ENCODE assay signal across 8 cellular contexts in the genomic region with DNA sequence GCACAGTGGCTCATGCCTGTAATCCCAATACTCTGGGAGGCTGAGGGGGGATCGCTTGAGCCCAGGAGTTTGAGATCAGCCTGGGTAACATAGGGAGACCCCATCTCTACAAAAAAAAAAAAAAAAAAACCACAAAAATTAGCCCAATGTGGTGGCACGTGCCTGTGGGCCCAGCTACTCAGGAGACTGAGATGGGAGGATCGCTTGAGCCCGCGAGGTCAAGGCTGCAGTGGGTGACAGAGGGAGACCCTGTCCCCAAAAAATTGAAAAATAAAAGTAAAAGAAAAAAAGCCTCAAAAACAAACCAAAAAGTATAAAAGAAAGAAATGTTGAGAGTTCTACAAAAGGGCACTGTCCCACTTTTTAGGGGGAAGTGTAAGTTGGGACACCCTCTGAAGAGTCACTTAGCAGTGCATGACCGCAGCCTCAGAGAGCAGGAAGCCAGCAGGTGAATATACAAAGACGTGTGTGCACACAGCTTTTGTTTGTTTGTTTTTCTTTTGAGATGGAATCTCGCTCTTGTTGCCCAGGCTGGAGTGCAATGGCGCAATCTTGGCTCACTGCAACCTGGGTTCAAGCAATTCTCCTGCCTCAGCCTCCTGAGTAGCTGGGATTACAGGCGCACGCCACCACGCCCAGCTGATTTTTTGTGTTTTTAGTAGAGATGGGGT. TPM values are rescaled to one million over a fixed set of nuclear protein-coding genes. Genes with fewer than 3 reads are reported as not detected.
A peak's percentile ranks its signal among the peaks of the same experiment; 100 is the strongest.
DNase-seq lines count a peak whose midpoint lies in the region; ATAC-seq, FAIRE-seq and TF ChIP-seq lines count a peak whose summit lies in the region.
"Not testable (repeated sequence)": the region's sequence is repeated elsewhere in the genome, so short reads cannot be mapped to it uniquely, and the experiment has no call there.

No MANE protein-coding gene starts in this region.

- H3K27me3 Mint-ChIP-seq in T-helper 17 cell: not testable (repeated sequence)

- H3K27me3 ChIP-seq in BLaER1 treated with 17β-estradiol and CSF1 and Interleukin-3, amounts not matched to agents 10 nM and 100 nM; DOHH2 (ENCODE audit: control insufficient read depth, low read length); K562 (ENCODE audit: control insufficient read depth in 2 of 2, insufficient read depth in 2 of 2, low read length in 2 of 2): not testable (repeated sequence)

- peak overlapping the region; percentile 36 to 95 (median 77) for H3K4me2 ChIP-seq in BLaER1 treated with 17β-estradiol and CSF1 and Interleukin-3, amounts not matched to agents 10 nM and 100 nM
- H3K4me2 ChIP-seq in DOHH2 (ENCODE audit: low read length): peak overlapping the region; percentile 64
- not testable (repeated sequence) for H3K4me2 ChIP-seq in K562 (ENCODE audit: insufficient read depth, low read length)

- not testable (repeated sequence) for FAIRE-seq in K562 (lab: Jason Lieb, UNC)

- peak overlapping the region; percentile 84 for H3K27ac Mint-ChIP-seq in T-helper 17 cell
- H3K27ac Mint-ChIP-seq in stimulated activated effector memory CD8-positive, alpha-beta T cell treated with anti-CD3 and anti-CD28 coated beads, Interleukin-12 subunit alpha, Interleukin-12 subunit beta, amount 100 ng/mL, for 72 hours: peak overlapping the region; percentile 58

- H3K4me3 Mint-ChIP-seq in T-helper 17 cell; stimulated activated effector memory CD8-positive, alpha-beta T cell treated with anti-CD3 and anti-CD28 coated beads, Interleukin-12 subunit alpha, Interleukin-12 subunit beta, amount 100 ng/mL, for 72 hours: not testable (repeated sequence)

- in situ Hi-C loops in K562 (cut with MboI): not testable (repeated sequence)

- H3K79me2 ChIP-seq in DOHH2 (ENCODE audit: control insufficient read depth, low read length) (peaks cover 100% of the 10 kb centered on the region), K562 (ENCODE audit: control insufficient read depth, insufficient read depth, low read length) (peaks cover 34% of the 10 kb centered on the region)

- not testable (repeated sequence) for H3K9me3 ChIP-seq in BLaER1 treated with 17β-estradiol and CSF1 and Interleukin-3, amounts not matched to agents 10 nM and 100 nM (replicated peaks in 1 of 11); DOHH2 (ENCODE audit: control insufficient read depth, insufficient read depth, low read length); T-helper 17 cell (ENCODE audit: control insufficient read depth, low read length, poor library complexity, severe bottlenecking); K562 (replicated peaks; ENCODE audit: control insufficient read depth, insufficient read depth, low read depth, low read length)

- CTCF ChIA-PET in K562 (lab: Yijun Ruan, JAX; ENCODE audit: low intra/inter-chr PET ratio): not testable (repeated sequence)

- not testable (repeated sequence) for H3K9me3 Mint-ChIP-seq in stimulated activated effector memory CD8-positive, alpha-beta T cell treated with anti-CD3 and anti-CD28 coated beads, Interleukin-12 subunit alpha, Interleukin-12 subunit beta, amount 100 ng/mL, for 72 hours

- peak overlapping the region in 9 of 11 experiments; percentile 46 to 96 (median 91); a peak in 18 of 22 replicates for H3K27ac ChIP-seq in BLaER1 treated with 17β-estradiol and CSF1 and Interleukin-3, amounts not matched to agents 10 nM and 100 nM
- H3K27ac ChIP-seq in DOHH2 (ENCODE audit: low read depth, low read length): peak overlapping the region; percentile 90
- not testable (repeated sequence) for H3K27ac ChIP-seq in K562 (ENCODE audit: extremely low read depth, low read depth, low read length)

- not testable (repeated sequence) for H3K4me3 ChIP-seq in BLaER1 treated with 17β-estradiol and CSF1 and Interleukin-3, amounts not matched to agents 10 nM and 100 nM; K562
- H3K4me3 ChIP-seq in DOHH2 (ENCODE audit: low read length): peak overlapping the region; percentile 44

- TF ChIP-seq POLR2A in K562 (conservative IDR thresholded peaks at IDR 0.05): not testable (repeated sequence)

- TF ChIP-seq RAD21 in K562 (CRISPR knock-in tag; conservative IDR thresholded peaks at IDR 0.05 in 1 of 2, IDR thresholded peaks at IDR 0.05 in 1 of 2): not testable (repeated sequence)

- peaks cover 63 to 89% (median 81%) of the 10 kb centered on the region in 10 experiments for H3K4me1 ChIP-seq in BLaER1 treated with 17β-estradiol and CSF1 and Interleukin-3, amounts not matched to agents 10 nM and 100 nM
- H3K4me1 ChIP-seq in DOHH2 (ENCODE audit: control insufficient read depth, low read length) (peaks cover 100% of the 10 kb centered on the region), K562 (replicated peaks in 1 of 2; ENCODE audit: control insufficient read depth in 2 of 2, insufficient read depth in 2 of 2, low read length in 2 of 2) (peaks cover 9 to 20% of the 10 kb centered on the region in 2 experiments; a peak in 3 of 5 replicates)

- ATAC-seq in T-helper 17 cell: peak; percentile 53
- ATAC-seq in K562: not testable (repeated sequence)
- peak; percentile 20 for ATAC-seq in left colon
- peak; percentile 60 for ATAC-seq in stimulated activated effector memory CD8-positive, alpha-beta T cell treated with anti-CD3 and anti-CD28 coated beads, Interleukin-12 subunit alpha, Interleukin-12 subunit beta, amount 100 ng/mL, for 72 hours

- H3K4me1 Mint-ChIP-seq in T-helper 17 cell: peaks cover 25% of the 10 kb centered on the region
- peaks cover 27% of the 10 kb centered on the region for H3K4me1 Mint-ChIP-seq in stimulated activated effector memory CD8-positive, alpha-beta T cell treated with anti-CD3 and anti-CD28 coated beads, Interleukin-12 subunit alpha, Interleukin-12 subunit beta, amount 100 ng/mL, for 72 hours

- not testable (repeated sequence) for TF ChIP-seq CTCF in DOHH2 (IDR thresholded peaks at IDR 0.05; ENCODE audit: low read depth, low read length, poor library complexity, severe bottlenecking); K562 (IDR thresholded peaks at IDR 0.05 in 2 of 3, conservative IDR thresholded peaks at IDR 0.05 in 1 of 3; ENCODE audit: insufficient read depth in 2 of 3, low read depth in 1 of 3, low read length in 3 of 3)

- TF ChIP-seq EP300 in K562 (IDR thresholded peaks at IDR 0.05; ENCODE audit: low read length): not testable (repeated sequence)

- H3K36me3 ChIP-seq in BLaER1 treated with 17β-estradiol and CSF1 and Interleukin-3, amounts not matched to agents 10 nM and 100 nM: peaks cover 17 to 31% (median 26%) of the 10 kb centered on the region in 11 experiments; a peak in 20 of 22 replicates
- H3K36me3 ChIP-seq in DOHH2 (ENCODE audit: control insufficient read depth, low read length) (peaks cover 36% of the 10 kb centered on the region), K562 (ENCODE audit: control insufficient read depth, insufficient read depth, low read length) (peaks cover 11% of the 10 kb centered on the region; the same call in 2 of the 3 replicates)

- peak overlapping the region in 6 of 11 experiments; percentile 17 to 48 (median 31); a peak in 6 of 22 replicates for H3K9ac ChIP-seq in BLaER1 treated with 17β-estradiol and CSF1 and Interleukin-3, amounts not matched to agents 10 nM and 100 nM
- H3K9ac ChIP-seq in K562 (ENCODE audit: insufficient read depth in 1 of 2, low read depth in 2 of 2, low read length in 2 of 2): not testable (repeated sequence)

- DNase-seq in NAMALWA (ENCODE audit: low spot score) (peak; percentile 34), NCI-H748 (lab: John Stamatoyannopoulos, UW; ENCODE audit: unreplicated experiment) (peak; percentile 5)
- not testable (repeated sequence) for DNase-seq in T-helper 17 cell; K562 (ENCODE audit: extremely low read depth in 1 of 4, low spot score in 3 of 4); left colon; stimulated activated effector memory CD8-positive, alpha-beta T cell treated with anti-CD3 and anti-CD28 coated beads, Interleukin-12 subunit alpha, Interleukin-12 subunit beta, amount 100 ng/mL, for 72 hours (ENCODE audit: low spot score in 2 of 2)

- POLR2A ChIA-PET in K562 (lab: Yijun Ruan, JAX): interaction anchor here (0.7 to 1.4 kb wide), 3 partner anchors 10 to 14 kb away, joined by 3 to 5 read pairs (median 4); partner anchors contain the start of gene MAPK8IP3

- not testable (repeated sequence) for H3K9me2 ChIP-seq in DOHH2 (replicated peaks; ENCODE audit: control insufficient read depth, low read length)

- not testable (repeated sequence) for H2AFZ ChIP-seq in K562 (ENCODE audit: low read depth, low read length)

- H3F3A ChIP-seq in DOHH2 (ENCODE audit: control insufficient read depth, insufficient read depth): peaks cover 18% of the 10 kb centered on the region

- not testable (repeated sequence) for H3K9me1 ChIP-seq in K562 (ENCODE audit: control insufficient read depth, insufficient read depth, low read length)

- intact Hi-C loops in K562 (cut with micrococcal nuclease); left colon (cut with DNase I, micrococcal nuclease): not testable (repeated sequence)

- BruUV-seq in K562 (replicated peaks; lab: Mats Ljungman, UMichigan): not testable (repeated sequence)

- H3K36me3 Mint-ChIP-seq in T-helper 17 cell (ENCODE audit: low read depth); stimulated activated effector memory CD8-positive, alpha-beta T cell treated with anti-CD3 and anti-CD28 coated beads, Interleukin-12 subunit alpha, Interleukin-12 subunit beta, amount 100 ng/mL, for 72 hours: not testable (repeated sequence)

- WGBS in K562 (ENCODE audit: insufficient coverage, low coverage, missing lambda C conversion rate): 81% methylated on average over 11 of the region's 12 CpGs

- H4K20me1 ChIP-seq in BLaER1 treated with 17β-estradiol and CSF1 and Interleukin-3, amounts not matched to agents 10 nM and 100 nM: peaks cover 0 to 77% (median 10%) of the 10 kb centered on the region in 11 experiments; a peak in 14 of 22 replicates
- H4K20me1 ChIP-seq in DOHH2 (ENCODE audit: control insufficient read depth, insufficient read depth, low read depth, low read length); K562 (replicated peaks; ENCODE audit: control insufficient read depth, insufficient read depth, low read length): not testable (repeated sequence)

RNA-seq across cellular contexts. Expression of gene MAPK8IP3, which starts 13.7 kb away (rescaled TPM):
- total RNA-seq in T-helper 17 cell (100 to 1,000 TPM; 221 to 247 TPM), K562 (2014; rRNA removed) (28.9 and 37.1 TPM in 2 replicates), K562 (2014; rRNA removed; fragmentation: Illumina TruSeq; extraction: Trizol) (4.6 and 7.1 TPM in 2 replicates), K562 (2015; rRNA removed; fragmentation: Illumina TruSeq; extraction: Trizol) (18.6 and 19.6 TPM in 2 replicates), K562 (2021) (43.7 and 54.8 TPM in 2 replicates), left colon (10 to 100 TPM; 55.2 to 79.0 TPM)
- total RNA-seq in K562 (2011; cell fraction: chromatin; rRNA removed; ENCODE audit: low replicate concordance): 161 and 386 TPM in 2 replicates
- total RNA-seq in K562 (2011; cell fraction: nucleolus; rRNA removed): 222 and 236 TPM in 2 replicates
- total RNA-seq in K562 (2011; cell fraction: nucleoplasm; rRNA removed): 131 and 140 TPM in 2 replicates
- polyA plus RNA-seq in K562 (2011; rRNA removed) (16.7 and 24.4 TPM in 2 replicates), K562 (2014; fragmentation: Illumina TruSeq; extraction: Trizol) (16.7 and 26.0 TPM in 2 replicates), K562 (2014; fragmentation: Nextera tagmentation; extraction: Ambion mirVana) (under 1 TPM; 0.17 to 0.21 TPM), K562 (2014; rRNA removed) (58.7 and 70.8 TPM in 2 replicates)
- polyA plus RNA-seq in K562 (2011; cell fraction: cytosol; rRNA removed): 10.9 and 17.7 TPM in 2 replicates
- 204 and 313 TPM in 2 replicates for polyA plus RNA-seq in K562 (2011; cell fraction: nucleus; rRNA removed)
- polyA plus RNA-seq in K562 (2012): 41.6 and 50.3 TPM in 2 replicates
- polyA minus RNA-seq in K562 (2011; rRNA and poly(A)+ RNA removed): 11.8 and 17.2 TPM in 2 replicates
- polyA minus RNA-seq in K562 (2011; cell fraction: cytosol; rRNA and poly(A)+ RNA removed): 7.3 and 8.9 TPM in 2 replicates
- polyA minus RNA-seq in K562 (2011; cell fraction: nucleus; rRNA and poly(A)+ RNA removed): 78.5 and 87.3 TPM in 2 replicates

RNA-seq across cellular contexts. Expression of gene JPT2, which starts 41.6 kb away (rescaled TPM):
- total RNA-seq in T-helper 17 cell: 10 to 100 TPM; 11.6 to 14.4 TPM
- total RNA-seq in K562 (2011; cell fraction: chromatin; rRNA removed; ENCODE audit: low replicate concordance): 93.6 and 97.5 TPM in 2 replicates
- total RNA-seq in K562 (2011; cell fraction: nucleolus; rRNA removed): 70.0 and 73.9 TPM in 2 replicates
- 92.1 and 109 TPM in 2 replicates for total RNA-seq in K562 (2011; cell fraction: nucleoplasm; rRNA removed)
- 89.2 and 116 TPM in 2 replicates for total RNA-seq in K562 (2014; rRNA removed)
- total RNA-seq in K562 (2014; rRNA removed; fragmentation: Illumina TruSeq; extraction: Trizol): 83.5 and 92.6 TPM in 2 replicates
- total RNA-seq in K562 (2015; rRNA removed; fragmentation: Illumina TruSeq; extraction: Trizol): 80.2 and 88.6 TPM in 2 replicates
- 121 and 133 TPM in 2 replicates for total RNA-seq in K562 (2021)
- polyA plus RNA-seq in K562 (2011; rRNA removed): 106 and 112 TPM in 2 replicates
- polyA plus RNA-seq in K562 (2011; cell fraction: cytosol; rRNA removed): 57.8 and 66.9 TPM in 2 replicates
- polyA plus RNA-seq in K562 (2011; cell fraction: nucleus; rRNA removed): 68.5 and 76.2 TPM in 2 replicates
- 74.8 and 115 TPM in 2 replicates for polyA plus RNA-seq in K562 (2012)
- polyA plus RNA-seq in K562 (2014; fragmentation: Illumina TruSeq; extraction: Trizol): 133 and 134 TPM in 2 replicates
- polyA plus RNA-seq in K562 (2014; fragmentation: Nextera tagmentation; extraction: Ambion mirVana): 10 to 100 TPM; 25.5 TPM
- 108 and 117 TPM in 2 replicates for polyA plus RNA-seq in K562 (2014; rRNA removed)
- 67.8 and 69.9 TPM in 2 replicates for polyA minus RNA-seq in K562 (2011; rRNA and poly(A)+ RNA removed)
- polyA minus RNA-seq in K562 (2011; cell fraction: cytosol; rRNA and poly(A)+ RNA removed): 42.4 and 45.0 TPM in 2 replicates
- polyA minus RNA-seq in K562 (2011; cell fraction: nucleus; rRNA and poly(A)+ RNA removed): 19.5 and 31.4 TPM in 2 replicates
- total RNA-seq in left colon: 10 to 100 TPM; 49.8 to 62.4 TPM

RNA-seq across cellular contexts. Expression of gene NME3, which starts 51.6 kb away (rescaled TPM):
- total RNA-seq in T-helper 17 cell: 10 to 100 TPM; 54.0 to 61.9 TPM
- 4.5 and 43.9 TPM in 2 replicates for total RNA-seq in K562 (2011; cell fraction: chromatin; rRNA removed; ENCODE audit: low replicate concordance)
- 90.4 and 94.7 TPM in 2 replicates for total RNA-seq in K562 (2011; cell fraction: nucleolus; rRNA removed)
- total RNA-seq in K562 (2011; cell fraction: nucleoplasm; rRNA removed): 25.3 and 29.3 TPM in 2 replicates
- 65.5 and 75.6 TPM in 2 replicates for total RNA-seq in K562 (2014; rRNA removed)
- 0.32 and 1.1 TPM in 2 replicates for total RNA-seq in K562 (2014; rRNA removed; fragmentation: Illumina TruSeq; extraction: Trizol)
- 11.5 and 15.2 TPM in 2 replicates for total RNA-seq in K562 (2015; rRNA removed; fragmentation: Illumina TruSeq; extraction: Trizol)
- total RNA-seq in K562 (2021): 57.9 and 66.6 TPM in 2 replicates
- polyA plus RNA-seq in K562 (2011; rRNA removed): 13.9 and 20.3 TPM in 2 replicates
- 30.9 and 115 TPM in 2 replicates for polyA plus RNA-seq in K562 (2011; cell fraction: cytosol; rRNA removed)
- polyA plus RNA-seq in K562 (2011; cell fraction: nucleus; rRNA removed): 128 and 208 TPM in 2 replicates
- polyA plus RNA-seq in K562 (2012): 44.6 and 58.7 TPM in 2 replicates
- 1.1 and 11.5 TPM in 2 replicates for polyA plus RNA-seq in K562 (2014; fragmentation: Illumina TruSeq; extraction: Trizol)
- polyA plus RNA-seq in K562 (2014; fragmentation: Nextera tagmentation; extraction: Ambion mirVana): 1 to 10 TPM in 1 of 2 experiments, under 1 TPM in 1; 0.68 to 4.2 TPM
- 70.3 and 76.3 TPM in 2 replicates for polyA plus RNA-seq in K562 (2014; rRNA removed)
- 0.96 and 1.3 TPM in 2 replicates for polyA minus RNA-seq in K562 (2011; rRNA and poly(A)+ RNA removed)
- polyA minus RNA-seq in K562 (2011; cell fraction: cytosol; rRNA and poly(A)+ RNA removed): 9.6 and 11.4 TPM in 2 replicates
- 26.0 and 31.0 TPM in 2 replicates for polyA minus RNA-seq in K562 (2011; cell fraction: nucleus; rRNA and poly(A)+ RNA removed)
- total RNA-seq in left colon: 10 to 100 TPM; 59.5 to 62.9 TPM

RNA-seq across cellular contexts. Expression of gene EME2, which starts 52.9 kb away (rescaled TPM):
- total RNA-seq in T-helper 17 cell (10 to 100 TPM; 30.6 to 30.8 TPM), K562 (2014; rRNA removed) (10.6 and 14.7 TPM in 2 replicates), K562 (2014; rRNA removed; fragmentation: Illumina TruSeq; extraction: Trizol) (1.1 and 1.6 TPM in 2 replicates), K562 (2015; rRNA removed; fragmentation: Illumina TruSeq; extraction: Trizol) (5.4 and 6.9 TPM in 2 replicates), K562 (2021) (19.9 and 20.5 TPM in 2 replicates), left colon (10 to 100 TPM; 22.1 to 34.9 TPM)
- 24.0 and 77.3 TPM in 2 replicates for total RNA-seq in K562 (2011; cell fraction: chromatin; rRNA removed; ENCODE audit: low replicate concordance)
- 56.5 and 58.8 TPM in 2 replicates for total RNA-seq in K562 (2011; cell fraction: nucleolus; rRNA removed)
- 26.8 and 26.9 TPM in 2 replicates for total RNA-seq in K562 (2011; cell fraction: nucleoplasm; rRNA removed)
- polyA plus RNA-seq in K562 (2011; rRNA removed) (3.3 and 6.2 TPM in 2 replicates), K562 (2014; fragmentation: Illumina TruSeq; extraction: Trizol) (3.5 and 5.3 TPM in 2 replicates), K562 (2014; fragmentation: Nextera tagmentation; extraction: Ambion mirVana) (under 1 TPM; 0.35 to 0.42 TPM), K562 (2014; rRNA removed) (17.3 and 19.8 TPM in 2 replicates)
- 3.2 and 8.1 TPM in 2 replicates for polyA plus RNA-seq in K562 (2011; cell fraction: cytosol; rRNA removed)
- polyA plus RNA-seq in K562 (2011; cell fraction: nucleus; rRNA removed): 46.3 and 81.6 TPM in 2 replicates
- 7.6 and 8.4 TPM in 2 replicates for polyA plus RNA-seq in K562 (2012)
- 1.7 and 2.1 TPM in 2 replicates for polyA minus RNA-seq in K562 (2011; rRNA and poly(A)+ RNA removed)
- polyA minus RNA-seq in K562 (2011; cell fraction: cytosol; rRNA and poly(A)+ RNA removed): 4.7 and 5.0 TPM in 2 replicates
- polyA minus RNA-seq in K562 (2011; cell fraction: nucleus; rRNA and poly(A)+ RNA removed): 20.8 and 22.9 TPM in 2 replicates

RNA-seq across cellular contexts. Expression of gene MRPS34, which starts 53.2 kb away (rescaled TPM):
- total RNA-seq in T-helper 17 cell (10 to 100 TPM; 45.1 to 57.5 TPM), K562 (2014; rRNA removed) (334 and 370 TPM in 2 replicates), K562 (2014; rRNA removed; fragmentation: Illumina TruSeq; extraction: Trizol) (70.9 and 92.7 TPM in 2 replicates), K562 (2015; rRNA removed; fragmentation: Illumina TruSeq; extraction: Trizol) (188 and 213 TPM in 2 replicates), K562 (2021) (230 and 244 TPM in 2 replicates), left colon (100 to 1,000 TPM; 103 to 133 TPM)
- 21.2 and 69.4 TPM in 2 replicates for total RNA-seq in K562 (2011; cell fraction: chromatin; rRNA removed; ENCODE audit: low replicate concordance)
- total RNA-seq in K562 (2011; cell fraction: nucleolus; rRNA removed): 82.5 and 101 TPM in 2 replicates
- total RNA-seq in K562 (2011; cell fraction: nucleoplasm; rRNA removed): 42.6 and 57.2 TPM in 2 replicates
- polyA plus RNA-seq in K562 (2011; rRNA removed) (92.8 and 97.8 TPM in 2 replicates), K562 (2014; fragmentation: Illumina TruSeq; extraction: Trizol) (70.4 and 139 TPM in 2 replicates), K562 (2014; fragmentation: Nextera tagmentation; extraction: Ambion mirVana) (10 to 100 TPM in 1 of 2 experiments, 1 to 10 TPM in 1; 5.2 to 10.9 TPM), K562 (2014; rRNA removed) (252 and 261 TPM in 2 replicates)
- 104 and 232 TPM in 2 replicates for polyA plus RNA-seq in K562 (2011; cell fraction: cytosol; rRNA removed)
- 111 and 142 TPM in 2 replicates for polyA plus RNA-seq in K562 (2011; cell fraction: nucleus; rRNA removed)
- 116 and 130 TPM in 2 replicates for polyA plus RNA-seq in K562 (2012)
- 34.1 and 34.5 TPM in 2 replicates for polyA minus RNA-seq in K562 (2011; rRNA and poly(A)+ RNA removed)
- 54.0 and 82.0 TPM in 2 replicates for polyA minus RNA-seq in K562 (2011; cell fraction: cytosol; rRNA and poly(A)+ RNA removed)
- polyA minus RNA-seq in K562 (2011; cell fraction: nucleus; rRNA and poly(A)+ RNA removed): 29.9 and 37.0 TPM in 2 replicates
